Comparison of ENCODE assay signal across 1 cellular context in the genomic region with DNA sequence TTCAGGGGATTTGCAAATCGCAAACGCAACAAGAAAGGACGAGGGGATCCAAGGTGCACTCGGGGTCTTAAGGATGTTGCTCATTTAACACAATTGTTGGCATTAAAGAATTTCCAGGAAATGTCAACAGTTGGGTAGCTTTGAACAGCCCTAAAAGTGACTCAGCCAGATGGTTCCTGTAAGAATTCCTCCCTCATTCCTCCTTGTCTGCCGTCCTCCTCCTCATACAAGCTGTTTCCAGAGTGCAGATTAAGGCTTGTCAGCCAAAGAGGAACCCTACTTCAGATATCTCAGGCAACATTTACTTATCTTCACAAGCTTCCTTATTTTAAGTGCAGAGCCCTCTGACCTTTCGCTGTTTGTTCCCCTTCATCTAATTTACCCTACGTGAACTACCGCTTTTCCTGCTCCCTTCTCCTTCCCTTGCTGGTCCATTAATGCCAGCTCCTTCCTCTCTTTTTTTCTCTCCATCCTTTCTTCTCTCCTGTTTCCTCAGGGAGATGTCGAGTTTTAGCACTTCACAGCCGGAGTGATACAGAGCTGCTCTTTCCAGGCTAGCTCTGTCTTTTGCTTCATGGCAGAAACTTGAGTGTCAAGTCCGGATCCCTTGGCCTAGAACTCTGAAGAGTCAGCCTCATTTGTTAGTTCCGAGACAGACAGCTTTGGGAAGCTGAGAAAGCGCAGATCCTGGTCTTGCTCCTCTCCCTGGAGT.
A peak's percentile ranks its signal among the peaks of the same experiment; 100 is the strongest.
TF ChIP-seq lines count a peak whose summit lies in the region.

No MANE protein-coding gene starts in this region.

TF ChIP-seq in K562, 482 proteins besides CTCF, POLR2A, EP300 and RAD21 (continued from another document and continues in another):
- TF ChIP-seq, protein P1, sequence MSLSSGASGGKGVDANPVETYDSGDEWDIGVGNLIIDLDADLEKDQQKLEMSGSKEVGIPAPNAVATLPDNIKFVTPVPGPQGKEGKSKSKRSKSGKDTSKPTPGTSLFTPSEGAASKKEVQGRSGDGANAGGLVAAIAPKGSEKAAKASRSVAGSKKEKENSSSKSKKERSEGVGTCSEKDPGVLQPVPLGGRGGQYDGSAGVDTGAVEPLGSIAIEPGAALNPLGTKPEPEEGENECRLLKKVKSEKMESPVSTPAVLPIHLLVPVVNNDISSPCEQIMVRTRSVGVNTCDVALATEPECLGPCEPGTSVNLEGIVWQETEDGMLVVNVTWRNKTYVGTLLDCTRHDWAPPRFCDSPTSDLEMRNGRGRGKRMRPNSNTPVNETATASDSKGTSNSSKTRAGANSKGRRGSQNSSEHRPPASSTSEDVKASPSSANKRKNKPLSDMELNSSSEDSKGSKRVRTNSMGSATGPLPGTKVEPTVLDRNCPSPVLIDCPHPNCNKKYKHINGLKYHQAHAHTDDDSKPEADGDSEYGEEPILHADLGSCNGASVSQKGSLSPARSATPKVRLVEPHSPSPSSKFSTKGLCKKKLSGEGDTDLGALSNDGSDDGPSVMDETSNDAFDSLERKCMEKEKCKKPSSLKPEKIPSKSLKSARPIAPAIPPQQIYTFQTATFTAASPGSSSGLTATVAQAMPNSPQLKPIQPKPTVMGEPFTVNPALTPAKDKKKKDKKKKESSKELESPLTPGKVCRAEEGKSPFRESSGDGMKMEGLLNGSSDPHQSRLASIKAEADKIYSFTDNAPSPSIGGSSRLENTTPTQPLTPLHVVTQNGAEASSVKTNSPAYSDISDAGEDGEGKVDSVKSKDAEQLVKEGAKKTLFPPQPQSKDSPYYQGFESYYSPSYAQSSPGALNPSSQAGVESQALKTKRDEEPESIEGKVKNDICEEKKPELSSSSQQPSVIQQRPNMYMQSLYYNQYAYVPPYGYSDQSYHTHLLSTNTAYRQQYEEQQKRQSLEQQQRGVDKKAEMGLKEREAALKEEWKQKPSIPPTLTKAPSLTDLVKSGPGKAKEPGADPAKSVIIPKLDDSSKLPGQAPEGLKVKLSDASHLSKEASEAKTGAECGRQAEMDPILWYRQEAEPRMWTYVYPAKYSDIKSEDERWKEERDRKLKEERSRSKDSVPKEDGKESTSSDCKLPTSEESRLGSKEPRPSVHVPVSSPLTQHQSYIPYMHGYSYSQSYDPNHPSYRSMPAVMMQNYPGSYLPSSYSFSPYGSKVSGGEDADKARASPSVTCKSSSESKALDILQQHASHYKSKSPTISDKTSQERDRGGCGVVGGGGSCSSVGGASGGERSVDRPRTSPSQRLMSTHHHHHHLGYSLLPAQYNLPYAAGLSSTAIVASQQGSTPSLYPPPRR (CRISPR knock-in tag; IDR thresholded peaks at IDR 0.05; ENCODE audit: borderline replicate concordance): peak; percentile 5; the same call in 1 of the 2 replicates
- no peak for TF ChIP-seq HNRNPLL (IDR thresholded peaks at IDR 0.05; ENCODE audit: low read depth, low read length, poor library complexity, severe bottlenecking)
- TF ChIP-seq TBP (optimal IDR thresholded peaks at IDR 0.05; ENCODE audit: low read depth, low read length): no peak
- peak; percentile 87; the same call in 1 of the 2 replicates for TF ChIP-seq RNF2 (IDR thresholded peaks at IDR 0.05)
- peak; percentile 51; the same call in 1 of the 2 replicates for TF ChIP-seq OTX1 (CRISPR knock-in tag; IDR thresholded peaks at IDR 0.05)
- no peak for TF ChIP-seq KLF6 (CRISPR knock-in tag; IDR thresholded peaks at IDR 0.05; ENCODE audit: borderline replicate concordance)
- TF ChIP-seq, protein P2, sequence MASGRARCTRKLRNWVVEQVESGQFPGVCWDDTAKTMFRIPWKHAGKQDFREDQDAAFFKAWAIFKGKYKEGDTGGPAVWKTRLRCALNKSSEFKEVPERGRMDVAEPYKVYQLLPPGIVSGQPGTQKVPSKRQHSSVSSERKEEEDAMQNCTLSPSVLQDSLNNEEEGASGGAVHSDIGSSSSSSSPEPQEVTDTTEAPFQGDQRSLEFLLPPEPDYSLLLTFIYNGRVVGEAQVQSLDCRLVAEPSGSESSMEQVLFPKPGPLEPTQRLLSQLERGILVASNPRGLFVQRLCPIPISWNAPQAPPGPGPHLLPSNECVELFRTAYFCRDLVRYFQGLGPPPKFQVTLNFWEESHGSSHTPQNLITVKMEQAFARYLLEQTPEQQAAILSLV (tag; IDR thresholded peaks at IDR 0.05): no peak
- TF ChIP-seq, protein P3, sequence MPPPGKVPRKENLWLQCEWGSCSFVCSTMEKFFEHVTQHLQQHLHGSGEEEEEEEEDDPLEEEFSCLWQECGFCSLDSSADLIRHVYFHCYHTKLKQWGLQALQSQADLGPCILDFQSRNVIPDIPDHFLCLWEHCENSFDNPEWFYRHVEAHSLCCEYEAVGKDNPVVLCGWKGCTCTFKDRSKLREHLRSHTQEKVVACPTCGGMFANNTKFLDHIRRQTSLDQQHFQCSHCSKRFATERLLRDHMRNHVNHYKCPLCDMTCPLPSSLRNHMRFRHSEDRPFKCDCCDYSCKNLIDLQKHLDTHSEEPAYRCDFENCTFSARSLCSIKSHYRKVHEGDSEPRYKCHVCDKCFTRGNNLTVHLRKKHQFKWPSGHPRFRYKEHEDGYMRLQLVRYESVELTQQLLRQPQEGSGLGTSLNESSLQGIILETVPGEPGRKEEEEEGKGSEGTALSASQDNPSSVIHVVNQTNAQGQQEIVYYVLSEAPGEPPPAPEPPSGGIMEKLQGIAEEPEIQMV (tag; conservative IDR thresholded peaks at IDR 0.05; ENCODE audit: low read depth): 0 out of 2 replicates have a peak, but pooled peaks have one; percentile 35
- TF ChIP-seq CREM (IDR thresholded peaks at IDR 0.05; ENCODE audit: low read depth): peak; percentile 79
- peak; percentile 77 for TF ChIP-seq GATA2 (CRISPR knock-in tag; IDR thresholded peaks at IDR 0.05)
- TF ChIP-seq, protein P4, sequence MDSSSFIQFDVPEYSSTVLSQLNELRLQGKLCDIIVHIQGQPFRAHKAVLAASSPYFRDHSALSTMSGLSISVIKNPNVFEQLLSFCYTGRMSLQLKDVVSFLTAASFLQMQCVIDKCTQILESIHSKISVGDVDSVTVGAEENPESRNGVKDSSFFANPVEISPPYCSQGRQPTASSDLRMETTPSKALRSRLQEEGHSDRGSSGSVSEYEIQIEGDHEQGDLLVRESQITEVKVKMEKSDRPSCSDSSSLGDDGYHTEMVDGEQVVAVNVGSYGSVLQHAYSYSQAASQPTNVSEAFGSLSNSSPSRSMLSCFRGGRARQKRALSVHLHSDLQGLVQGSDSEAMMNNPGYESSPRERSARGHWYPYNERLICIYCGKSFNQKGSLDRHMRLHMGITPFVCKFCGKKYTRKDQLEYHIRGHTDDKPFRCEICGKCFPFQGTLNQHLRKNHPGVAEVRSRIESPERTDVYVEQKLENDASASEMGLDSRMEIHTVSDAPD (CRISPR knock-in tag; IDR thresholded peaks at IDR 0.05): no peak
- peak; percentile 73; the same call in 1 of the 2 replicates for TF ChIP-seq ZNF644 (tag; IDR thresholded peaks at IDR 0.05; ENCODE audit: low read depth)
- TF ChIP-seq CBX3 (IDR thresholded peaks at IDR 0.05; ENCODE audit: borderline replicate concordance in 1 of 2, low read length in 2 of 2): 0 out of 3 replicates have a peak, but pooled peaks of 1 of the 2 experiments have one; percentile 5
- TF ChIP-seq ZFP36 (IDR thresholded peaks at IDR 0.05; ENCODE audit: low read depth, low read length, partially characterized antibody): no peak
- no peak for TF ChIP-seq SIN3B (IDR thresholded peaks at IDR 0.05; ENCODE audit: low read depth)
- TF ChIP-seq NCOA1 (IDR thresholded peaks at IDR 0.05; ENCODE audit: low read depth): peak; percentile 87
- peak; percentile 47; the same call in 1 of the 2 replicates for TF ChIP-seq SP1 (CRISPR knock-in tag; IDR thresholded peaks at IDR 0.05)
- peak; percentile 96 for TF ChIP-seq KLF16 (IDR thresholded peaks at IDR 0.05)
- TF ChIP-seq, protein P5, sequence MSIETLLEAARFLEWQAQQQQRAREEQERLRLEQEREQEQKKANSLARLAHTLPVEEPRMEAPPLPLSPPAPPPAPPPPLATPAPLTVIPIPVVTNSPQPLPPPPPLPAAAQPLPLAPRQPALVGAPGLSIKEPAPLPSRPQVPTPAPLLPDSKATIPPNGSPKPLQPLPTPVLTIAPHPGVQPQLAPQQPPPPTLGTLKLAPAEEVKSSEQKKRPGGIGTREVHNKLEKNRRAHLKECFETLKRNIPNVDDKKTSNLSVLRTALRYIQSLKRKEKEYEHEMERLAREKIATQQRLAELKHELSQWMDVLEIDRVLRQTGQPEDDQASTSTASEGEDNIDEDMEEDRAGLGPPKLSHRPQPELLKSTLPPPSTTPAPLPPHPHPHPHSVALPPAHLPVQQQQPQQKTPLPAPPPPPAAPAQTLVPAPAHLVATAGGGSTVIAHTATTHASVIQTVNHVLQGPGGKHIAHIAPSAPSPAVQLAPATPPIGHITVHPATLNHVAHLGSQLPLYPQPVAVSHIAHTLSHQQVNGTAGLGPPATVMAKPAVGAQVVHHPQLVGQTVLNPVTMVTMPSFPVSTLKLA (conservative IDR thresholded peaks at IDR 0.05): peak in 1 of 2 experiments; percentile 43; a peak in 2 of 4 replicates
- TF ChIP-seq ILK (tag; IDR thresholded peaks at IDR 0.05; ENCODE audit: borderline replicate concordance, low read depth): no peak
- peak; percentile 78; the same call in 1 of the 2 replicates for TF ChIP-seq NBN (IDR thresholded peaks at IDR 0.05; ENCODE audit: low read depth)
- no peak for TF ChIP-seq ARID2 (IDR thresholded peaks at IDR 0.05)
- TF ChIP-seq, protein P6, sequence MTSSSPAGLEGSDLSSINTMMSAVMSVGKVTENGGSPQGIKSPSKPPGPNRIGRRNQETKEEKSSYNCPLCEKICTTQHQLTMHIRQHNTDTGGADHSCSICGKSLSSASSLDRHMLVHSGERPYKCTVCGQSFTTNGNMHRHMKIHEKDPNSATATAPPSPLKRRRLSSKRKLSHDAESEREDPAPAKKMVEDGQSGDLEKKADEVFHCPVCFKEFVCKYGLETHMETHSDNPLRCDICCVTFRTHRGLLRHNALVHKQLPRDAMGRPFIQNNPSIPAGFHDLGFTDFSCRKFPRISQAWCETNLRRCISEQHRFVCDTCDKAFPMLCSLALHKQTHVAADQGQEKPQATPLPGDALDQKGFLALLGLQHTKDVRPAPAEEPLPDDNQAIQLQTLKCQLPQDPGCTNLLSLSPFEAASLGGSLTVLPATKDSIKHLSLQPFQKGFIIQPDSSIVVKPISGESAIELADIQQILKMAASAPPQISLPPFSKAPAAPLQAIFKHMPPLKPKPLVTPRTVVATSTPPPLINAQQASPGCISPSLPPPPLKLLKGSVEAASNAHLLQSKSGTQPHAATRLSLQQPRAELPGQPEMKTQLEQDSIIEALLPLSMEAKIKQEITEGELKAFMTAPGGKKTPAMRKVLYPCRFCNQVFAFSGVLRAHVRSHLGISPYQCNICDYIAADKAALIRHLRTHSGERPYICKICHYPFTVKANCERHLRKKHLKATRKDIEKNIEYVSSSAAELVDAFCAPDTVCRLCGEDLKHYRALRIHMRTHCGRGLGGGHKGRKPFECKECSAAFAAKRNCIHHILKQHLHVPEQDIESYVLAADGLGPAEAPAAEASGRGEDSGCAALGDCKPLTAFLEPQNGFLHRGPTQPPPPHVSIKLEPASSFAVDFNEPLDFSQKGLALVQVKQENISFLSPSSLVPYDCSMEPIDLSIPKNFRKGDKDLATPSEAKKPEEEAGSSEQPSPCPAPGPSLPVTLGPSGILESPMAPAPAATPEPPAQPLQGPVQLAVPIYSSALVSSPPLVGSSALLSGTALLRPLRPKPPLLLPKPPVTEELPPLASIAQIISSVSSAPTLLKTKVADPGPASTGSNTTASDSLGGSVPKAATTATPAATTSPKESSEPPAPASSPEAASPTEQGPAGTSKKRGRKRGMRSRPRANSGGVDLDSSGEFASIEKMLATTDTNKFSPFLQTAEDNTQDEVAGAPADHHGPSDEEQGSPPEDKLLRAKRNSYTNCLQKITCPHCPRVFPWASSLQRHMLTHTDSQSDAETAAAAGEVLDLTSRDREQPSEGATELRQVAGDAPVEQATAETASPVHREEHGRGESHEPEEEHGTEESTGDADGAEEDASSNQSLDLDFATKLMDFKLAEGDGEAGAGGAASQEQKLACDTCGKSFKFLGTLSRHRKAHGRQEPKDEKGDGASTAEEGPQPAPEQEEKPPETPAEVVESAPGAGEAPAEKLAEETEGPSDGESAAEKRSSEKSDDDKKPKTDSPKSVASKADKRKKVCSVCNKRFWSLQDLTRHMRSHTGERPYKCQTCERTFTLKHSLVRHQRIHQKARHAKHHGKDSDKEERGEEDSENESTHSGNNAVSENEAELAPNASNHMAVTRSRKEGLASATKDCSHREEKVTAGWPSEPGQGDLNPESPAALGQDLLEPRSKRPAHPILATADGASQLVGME (CRISPR knock-in tag; IDR thresholded peaks at IDR 0.05): no peak
- no peak; the same call in 1 of the 2 replicates for TF ChIP-seq BACH1 (tag; IDR thresholded peaks at IDR 0.05)
- TF ChIP-seq SMAD1 (IDR thresholded peaks at IDR 0.05; ENCODE audit: low read depth, low read length, partially characterized antibody): no peak
- TF ChIP-seq, protein P7, sequence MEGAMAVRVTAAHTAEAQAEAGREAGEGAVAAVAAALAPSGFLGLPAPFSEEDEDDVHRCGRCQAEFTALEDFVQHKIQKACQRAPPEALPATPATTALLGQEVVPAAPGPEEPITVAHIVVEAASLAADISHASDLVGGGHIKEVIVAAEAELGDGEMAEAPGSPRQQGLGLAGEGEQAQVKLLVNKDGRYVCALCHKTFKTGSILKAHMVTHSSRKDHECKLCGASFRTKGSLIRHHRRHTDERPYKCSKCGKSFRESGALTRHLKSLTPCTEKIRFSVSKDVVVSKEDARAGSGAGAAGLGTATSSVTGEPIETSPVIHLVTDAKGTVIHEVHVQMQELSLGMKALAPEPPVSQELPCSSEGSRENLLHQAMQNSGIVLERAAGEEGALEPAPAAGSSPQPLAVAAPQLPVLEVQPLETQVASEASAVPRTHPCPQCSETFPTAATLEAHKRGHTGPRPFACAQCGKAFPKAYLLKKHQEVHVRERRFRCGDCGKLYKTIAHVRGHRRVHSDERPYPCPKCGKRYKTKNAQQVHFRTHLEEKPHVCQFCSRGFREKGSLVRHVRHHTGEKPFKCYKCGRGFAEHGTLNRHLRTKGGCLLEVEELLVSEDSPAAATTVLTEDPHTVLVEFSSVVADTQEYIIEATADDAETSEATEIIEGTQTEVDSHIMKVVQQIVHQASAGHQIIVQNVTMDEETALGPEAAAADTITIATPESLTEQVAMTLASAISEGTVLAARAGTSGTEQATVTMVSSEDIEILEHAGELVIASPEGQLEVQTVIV (CRISPR knock-in tag; IDR thresholded peaks at IDR 0.05; ENCODE audit: borderline replicate concordance): no peak
- no peak; the same call in 1 of the 2 replicates for TF ChIP-seq L3MBTL2 (IDR thresholded peaks at IDR 0.05)
- TF ChIP-seq NR1H2 (CRISPR knock-in tag; IDR thresholded peaks at IDR 0.05): no peak
- TF ChIP-seq MAFF (IDR thresholded peaks at IDR 0.05; ENCODE audit: low read length): 0 out of 2 replicates have a peak, but pooled peaks have one; percentile 2
- 0 out of 2 replicates have a peak, but pooled peaks have one; percentile 42 for TF ChIP-seq GATAD2A (IDR thresholded peaks at IDR 0.05)
- TF ChIP-seq MTA1 (IDR thresholded peaks at IDR 0.05; ENCODE audit: borderline replicate concordance): peak; percentile 89; the same call in 1 of the 2 replicates
- no peak for TF ChIP-seq KLF13 (tag; IDR thresholded peaks at IDR 0.05; ENCODE audit: borderline replicate concordance, low read depth)
- peak; percentile 87 for TF ChIP-seq LCOR (CRISPR knock-in tag; IDR thresholded peaks at IDR 0.05)
- 0 out of 2 replicates have a peak, but pooled peaks have one; percentile 10 for TF ChIP-seq BHLHE40 (IDR thresholded peaks at IDR 0.05; ENCODE audit: low read length)
- no peak for TF ChIP-seq ZNF707 (CRISPR knock-in tag; conservative IDR thresholded peaks at IDR 0.05)
- peak; percentile 66; the same call in 1 of the 2 replicates for TF ChIP-seq JUN (IDR thresholded peaks at IDR 0.05; ENCODE audit: borderline replicate concordance, low read depth, low read length)
- TF ChIP-seq JUN (CRISPR knock-in tag; IDR thresholded peaks at IDR 0.05; ENCODE audit: borderline replicate concordance): no peak
- peak; percentile 44; the same call in 1 of the 2 replicates for TF ChIP-seq EHMT2 (IDR thresholded peaks at IDR 0.05)
- TF ChIP-seq ZNF143 (CRISPR knock-in tag; IDR thresholded peaks at IDR 0.05): no peak
- TF ChIP-seq ZNF77 (CRISPR knock-in tag; IDR thresholded peaks at IDR 0.05): no peak
- no peak for TF ChIP-seq CBX5 (IDR thresholded peaks at IDR 0.05; ENCODE audit: borderline replicate concordance, low read depth)
